20 cellular contexts compared by ENCODE assay signal in the genomic region with DNA sequence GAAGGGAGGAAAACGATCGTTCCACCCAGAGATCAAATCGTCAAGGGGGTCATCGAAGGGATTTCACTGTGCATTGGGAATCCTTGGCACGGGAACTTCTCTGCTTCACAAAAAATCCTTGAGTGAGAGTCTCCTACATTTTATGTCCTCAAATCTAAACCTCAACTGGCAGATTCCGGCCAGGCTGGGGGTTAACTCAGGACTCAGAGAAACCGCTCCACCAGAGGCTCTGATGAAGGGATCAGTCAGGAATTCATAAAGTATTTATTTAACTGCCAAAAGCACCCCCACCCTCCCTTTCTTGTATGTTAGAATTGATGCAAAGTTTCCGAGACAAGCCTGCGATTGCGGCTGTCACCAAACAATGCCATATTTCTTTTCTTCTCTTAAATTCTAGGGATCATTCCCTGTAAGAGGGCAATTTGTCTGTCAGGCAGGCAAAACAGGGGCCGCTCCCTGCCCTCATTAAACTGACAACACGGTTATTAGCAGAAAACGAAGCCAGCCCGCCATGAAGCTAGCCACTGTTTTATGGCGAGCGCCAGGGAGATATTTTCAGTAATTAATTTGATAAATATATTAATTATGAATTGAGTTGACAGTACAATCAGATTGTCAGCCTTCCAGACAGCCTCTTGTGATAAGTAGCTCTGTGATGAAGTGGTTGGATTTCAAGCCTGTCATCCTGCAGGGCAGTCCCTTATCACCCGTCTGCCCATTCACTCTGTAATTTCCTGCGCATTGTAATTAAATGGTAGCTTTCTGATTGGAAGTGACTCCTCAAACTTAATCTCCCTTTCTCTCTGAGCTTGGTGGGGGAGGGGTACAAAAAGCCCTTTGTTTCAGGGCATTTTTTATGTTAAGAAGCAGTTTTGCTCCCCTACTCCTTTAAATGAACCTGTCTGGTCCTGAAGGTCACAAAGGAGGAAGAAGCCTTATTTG.
A peak's percentile ranks its signal among the peaks of the same experiment; 100 is the strongest.
DNase-seq lines count a peak whose midpoint lies in the region; ATAC-seq, FAIRE-seq and TF ChIP-seq lines count a peak whose summit lies in the region.
"Had no signal": no experiment of that assay in that cellular context is flagged by ENCODE, and none has a peak within 500 bp of the region (broad histone marks: within the 10 kb centered on the region; RNA-seq: fewer than 3 reads in every experiment).

No MANE protein-coding gene starts in this region.

- peaks cover 9% of the 10 kb centered on the region for H3K4me1 Mint-ChIP-seq in endodermal cell
- H3K4me1 Mint-ChIP-seq: CD14-positive monocyte had no signal

- no peak overlapping the region for H3K4me3 ChIP-seq in endodermal cell (ENCODE audit: low read length)
- no peak overlapping the region for H3K4me3 ChIP-seq in small intestine (ENCODE audit: low read depth in 1 of 2, low read length in 2 of 2)
- H3K4me3 ChIP-seq: dorsolateral prefrontal cortex, upper lobe of right lung had no signal

- H3K4me1 ChIP-seq in endodermal cell (ENCODE audit: control insufficient read depth, insufficient read depth, low read length) (peaks cover 6% of the 10 kb centered on the region), small intestine (ENCODE audit: control insufficient read depth in 2 of 2, insufficient read depth in 1 of 2, low read depth in 1 of 2, low read length in 1 of 2) (no peaks in the 10 kb centered on the region)
- H3K4me1 ChIP-seq: upper lobe of right lung had no signal

- TF ChIP-seq CTCF in endodermal cell (conservative IDR thresholded peaks at IDR 0.05), result no peak

- peaks cover 4% of the 10 kb centered on the region for H3K27me3 Mint-ChIP-seq in endodermal cell (ENCODE audit: insufficient read depth)

- WGBS in endodermal cell (ENCODE audit: insufficient coverage in 1 of 2, insufficient read length in 1 of 2), 2 experiments, result 77 to 83% methylated on average over 6 to 17 of the region's 18 CpGs
- 25 to 40% (median 37%) methylated on average over 18 of the region's 18 CpGs for WGBS in small intestine, 3 donors

- H3K27ac Mint-ChIP-seq in endodermal cell, result no peak overlapping the region
- H3K27ac Mint-ChIP-seq: activated T-helper 1 cell treated with anti-CD3 and anti-CD28 coated beads, Interleukin-12 subunit alpha, Interleukin-12 subunit beta, Interleukin-2, Interleukin-4 antibody, amounts not matched to agents 30 ng/mL and 10 ng/mL and 1 ng/mL, durations not matched to agents 14 hours and 24 hours and 36 hours; CD14-positive monocyte; nephron had no signal

- H3K9me3 ChIP-seq in endodermal cell (ENCODE audit: control insufficient read depth, low read length) (no peaks in the 10 kb centered on the region), small intestine (ENCODE audit: control insufficient read depth, low read depth) (no peaks in the 10 kb centered on the region)
- H3K9me3 ChIP-seq: upper lobe of right lung had no signal

- DNase-seq in NCI-H748 (lab: John Stamatoyannopoulos, UW; ENCODE audit: unreplicated experiment) (peak; percentile 43), NCI-H748 treated with DMSO at 0.1 percent for 48 hours (lab: John Stamatoyannopoulos, UW) (no peak), NCI-H2227 (lab: John Stamatoyannopoulos, UW; ENCODE audit: unreplicated experiment) (peak; percentile 20), endodermal cell (no peak), small intestine (peak; percentile 3), SKM-1 treated with dmso at 0.1 percent for 144 hours (lab: John Stamatoyannopoulos, UW; ENCODE audit: unreplicated experiment) (no peak), GM19238 (ENCODE audit: insufficient read length, low spot score) (no peak)
- DNase-seq: 8988T; dorsolateral prefrontal cortex; mammary epithelial cell; NCI-H1930; NCI-H774; stimulated activated CD4-positive, alpha-beta T cell treated with anti-CD3 and anti-CD28 coated beads, Interleukin-12 subunit alpha, Interleukin-12 subunit beta, amount 100 ng/mL, for 4 hours; upper lobe of right lung had no signal

- H3K36me3 Mint-ChIP-seq in endodermal cell (ENCODE audit: low read depth), result no peaks in the 10 kb centered on the region
- H3K36me3 Mint-ChIP-seq: CD14-positive monocyte had no signal

- H3K4me3 Mint-ChIP-seq in endodermal cell, result no peak overlapping the region
- H3K4me3 Mint-ChIP-seq: activated T-helper 1 cell treated with anti-CD3 and anti-CD28 coated beads, Interleukin-12 subunit alpha, Interleukin-12 subunit beta, Interleukin-2, Interleukin-4 antibody, amounts not matched to agents 30 ng/mL and 10 ng/mL and 1 ng/mL, durations not matched to agents 14 hours and 24 hours and 36 hours; nephron had no signal

- ATAC-seq in HG03025 (IDR thresholded peaks at IDR 0.05; ENCODE audit: low FRiP score, unreplicated experiment), result no peak
- ATAC-seq: upper lobe of right lung had no signal

- H3K27me3 ChIP-seq in endodermal cell (ENCODE audit: control insufficient read depth, insufficient read depth, low read length, poor library complexity, severe bottlenecking) (no peaks in the 10 kb centered on the region), small intestine (ENCODE audit: control insufficient read depth in 2 of 2, insufficient read depth in 2 of 2, low read length in 2 of 2) (no peaks in the 10 kb centered on the region)
- H3K27me3 ChIP-seq: upper lobe of right lung had no signal

- no peak overlapping the region for H3K9ac ChIP-seq in endodermal cell (ENCODE audit: extremely low read depth, low read length, poor library complexity, severe bottlenecking)

- H3K27ac ChIP-seq in endodermal cell (ENCODE audit: low read depth, low read length) (peak overlapping the region; percentile 78), small intestine (ENCODE audit: low read depth in 1 of 2, low read length in 1 of 2) (no peak overlapping the region)
- H3K27ac ChIP-seq: dorsolateral prefrontal cortex, upper lobe of right lung, VCaP had no signal

- no peak for FAIRE-seq in small intestine (lab: Jason Lieb, UNC)
- FAIRE-seq: bronchial epithelial cell had no signal

- no peaks in the 10 kb centered on the region for H3K9me3 Mint-ChIP-seq in endodermal cell
- H3K9me3 Mint-ChIP-seq: activated T-helper 1 cell treated with anti-CD3 and anti-CD28 coated beads, Interleukin-12 subunit alpha, Interleukin-12 subunit beta, Interleukin-2, Interleukin-4 antibody, amounts not matched to agents 30 ng/mL and 10 ng/mL and 1 ng/mL, durations not matched to agents 14 hours and 24 hours and 36 hours; nephron had no signal

- no peaks in the 10 kb centered on the region for H3K36me3 ChIP-seq in endodermal cell (ENCODE audit: control insufficient read depth, insufficient read depth, low read length)
- no peaks in the 10 kb centered on the region for H3K36me3 ChIP-seq in small intestine (ENCODE audit: control insufficient read depth in 2 of 2, insufficient read depth in 2 of 2, low read length in 2 of 2)
- H3K36me3 ChIP-seq: upper lobe of right lung had no signal

Comparison
In these comparisons a context has a peak if more than half of its experiments do, and no peak if none do; other contexts are left out.
1. DNase-seq: peak in NCI-H748 (single experiment), NCI-H2227 (single experiment) and small intestine (single experiment); none in NCI-H748 treated with DMSO at 0.1 percent for 48 hours (single experiment), endodermal cell (single experiment), SKM-1 treated with dmso at 0.1 percent for 144 hours (single experiment) and GM19238 (single experiment).